ENCODE assay signal across 8 cellular contexts in genomic region chr16:4371481-4372314, GRCh38. TPM values are rescaled to one million over a fixed set of nuclear protein-coding genes. Genes with fewer than 3 reads are reported as not detected.
DNase-seq lines count a peak whose midpoint lies in the region; ATAC-seq and TF ChIP-seq lines count a peak whose summit lies in the region.

Gene VASN (plus strand): TSS chr16:4371848. CDS start chr16:4380878, 9,030 bp downstream.

- ATAC-seq in activated naive CD8-positive, alpha-beta T cell treated with anti-CD3 and anti-CD28 coated beads, Interleukin-2, amount 50 U/mL, for 24 hours: peak; percentile 76
- ATAC-seq in heart right ventricle: peak; percentile 72 to 81 (median 77)

- H3K27ac Mint-ChIP-seq in Calu3 (ENCODE audit: unreplicated experiment): peak within 1 kb of the TSS; percentile 39
- H3K27ac Mint-ChIP-seq in HFFc6: peak within 1 kb of the TSS; percentile 98
- H3K27ac Mint-ChIP-seq in activated naive CD8-positive, alpha-beta T cell treated with anti-CD3 and anti-CD28 coated beads, Interleukin-2, amount 50 U/mL, for 24 hours: no peak within 1 kb of the TSS

- H3K4me1 Mint-ChIP-seq in Calu3 (ENCODE audit: low read depth, unreplicated experiment): peaks cover 57% of the 10 kb centered on the region
- H3K4me1 Mint-ChIP-seq in HFFc6 (ENCODE audit: low read depth): peaks cover 59% of the 10 kb centered on the region
- peaks cover 7% of the 10 kb centered on the region for H3K4me1 Mint-ChIP-seq in activated naive CD8-positive, alpha-beta T cell treated with anti-CD3 and anti-CD28 coated beads, Interleukin-2, amount 50 U/mL, for 24 hours

- H3K36me3 ChIP-seq in heart right ventricle: peaks cover 0 to 22% (median 0%) of the 10 kb centered on the region in 9 donors
- no peaks in the 10 kb centered on the region for H3K36me3 ChIP-seq in tibial nerve

- no peaks in the 10 kb centered on the region for H3K27me3 ChIP-seq in heart right ventricle
- H3K27me3 ChIP-seq in tibial nerve: no peaks in the 10 kb centered on the region

- WGBS in heart right ventricle, 2 donors: 2% methylated on average over 74 to 86 of the region's 86 CpGs
- 4 to 5% methylated on average over 26 to 41 of the region's 86 CpGs for WGBS in tibial nerve, 2 donors

- CTCF ChIA-PET in Calu3 (lab: Charles Lee): no interaction called here

- peak; percentile 89 for DNase-seq in Calu3
- peak; percentile 77 for DNase-seq in HFFc6
- DNase-seq in T follicular helper cell (ENCODE audit: low read depth): peak; percentile 71
- peak; percentile 74 for DNase-seq in activated naive CD8-positive, alpha-beta T cell treated with anti-CD3 and anti-CD28 coated beads, Interleukin-2, amount 50 U/mL, for 24 hours
- DNase-seq in heart right ventricle: peak; percentile 80 to 86
- peak; percentile 49 for DNase-seq in pons (ENCODE audit: low spot score)
- peak; percentile 77 to 83 for DNase-seq in tibial nerve (ENCODE audit: low spot score in 2 of 2)
- no peak for DNase-seq in NCI-H187 treated with DMSO at 0.1 percent for 48 hours (lab: John Stamatoyannopoulos, UW)

- peaks cover 31 to 80% (median 64%) of the 10 kb centered on the region in 9 donors for H3K4me1 ChIP-seq in heart right ventricle
- peaks cover 0 to 79% (median 66%) of the 10 kb centered on the region in 4 donors for H3K4me1 ChIP-seq in tibial nerve

- H3K9me3 ChIP-seq in heart right ventricle (no peaks in the 10 kb centered on the region), tibial nerve (no peaks in the 10 kb centered on the region)

- TF ChIP-seq EP300 in tibial nerve (IDR thresholded peaks at IDR 0.05): peak; percentile 24 to 98

- BruUV-seq in Calu3 (replicated peaks; lab: Mats Ljungman, UMichigan): TSS peak; percentile 76

- H3K27ac ChIP-seq in heart right ventricle: peak within 1 kb of the TSS in 9 of 10 donors; percentile 76 to 88 (median 83)
- H3K27ac ChIP-seq in tibial nerve: peak within 1 kb of the TSS; percentile 81 to 95 (median 89)

- H3K4me3 ChIP-seq in heart right ventricle (peak within 1 kb of the TSS; percentile 54 to 71 (median 62)), tibial nerve (peak within 1 kb of the TSS; percentile 55 to 81 (median 64))

- intact Hi-C loops in Calu3 (cut with micrococcal nuclease; ENCODE audit: unreplicated experiment) (no loop called here), heart right ventricle (cut with DNase I) (no loop called here)

- H3K27me3 Mint-ChIP-seq in Calu3 (ENCODE audit: unreplicated experiment) (no peaks in the 10 kb centered on the region), HFFc6 (ENCODE audit: insufficient read depth) (peaks cover 5% of the 10 kb centered on the region)
- no peaks in the 10 kb centered on the region for H3K27me3 Mint-ChIP-seq in activated naive CD8-positive, alpha-beta T cell treated with anti-CD3 and anti-CD28 coated beads, Interleukin-2, amount 50 U/mL, for 24 hours

- peak; percentile 85 to 98 for TF ChIP-seq POLR2A in tibial nerve (IDR thresholded peaks at IDR 0.05)

- H3K4me3 Mint-ChIP-seq in Calu3 (ENCODE audit: low read depth, unreplicated experiment) (peak within 1 kb of the TSS; percentile 75), HFFc6 (peak within 1 kb of the TSS; percentile 93)
- peak within 1 kb of the TSS; percentile 71 for H3K4me3 Mint-ChIP-seq in activated naive CD8-positive, alpha-beta T cell treated with anti-CD3 and anti-CD28 coated beads, Interleukin-2, amount 50 U/mL, for 24 hours

- H3K36me3 Mint-ChIP-seq in Calu3 (ENCODE audit: insufficient read depth, unreplicated experiment) (peaks cover 55% of the 10 kb centered on the region), HFFc6 (ENCODE audit: low read depth) (no peaks in the 10 kb centered on the region)
- no peaks in the 10 kb centered on the region for H3K36me3 Mint-ChIP-seq in activated naive CD8-positive, alpha-beta T cell treated with anti-CD3 and anti-CD28 coated beads, Interleukin-2, amount 50 U/mL, for 24 hours (ENCODE audit: low read depth)

- TF ChIP-seq CTCF in Calu3 (IDR thresholded peaks at IDR 0.05; ENCODE audit: unreplicated experiment) (no peak), HFFc6 (IDR thresholded peaks at IDR 0.05) (0 out of 2 replicates have a peak, but pooled peaks have one; percentile 12), heart right ventricle (IDR thresholded peaks at IDR 0.05) (no peak), tibial nerve (IDR thresholded peaks at IDR 0.05) (peak in 1 of 5 experiments; percentile 39)

- no peaks in the 10 kb centered on the region for H3K9me3 Mint-ChIP-seq in Calu3 (ENCODE audit: low read depth, unreplicated experiment)
- H3K9me3 Mint-ChIP-seq in HFFc6: no peaks in the 10 kb centered on the region
- H3K9me3 Mint-ChIP-seq in activated naive CD8-positive, alpha-beta T cell treated with anti-CD3 and anti-CD28 coated beads, Interleukin-2, amount 50 U/mL, for 24 hours: no peaks in the 10 kb centered on the region

RNA-seq across cellular contexts. Expression of gene VASN, which starts in this region (rescaled TPM):
- total RNA-seq in Calu3 (2022) (18.1 and 22.4 TPM in 2 replicates), heart right ventricle (10 to 100 TPM in 1 of 10 donors, 1 to 10 TPM in 9; 3.1 to 14.7 (median 5.8) TPM), tibial nerve (10 to 100 TPM; 31.0 to 58.1 (median 32.9) TPM)
- total RNA-seq in HFFc6 (2021; fragmentation: NEBNext Ultra II Directional; extraction: Animal tissue kit (Norgen Biotek cat#: 25700)): 100 to 1,000 TPM in 4 of 6 experiments, 10 to 100 TPM in 2; 92.0 to 131 (median 103) TPM
- 10 to 100 TPM in 1 of 2 donors, 1 to 10 TPM in 1; 7.7 to 27.9 TPM for polyA plus RNA-seq in heart right ventricle
